2 cellular contexts compared by ENCODE assay signal in the genomic region with DNA sequence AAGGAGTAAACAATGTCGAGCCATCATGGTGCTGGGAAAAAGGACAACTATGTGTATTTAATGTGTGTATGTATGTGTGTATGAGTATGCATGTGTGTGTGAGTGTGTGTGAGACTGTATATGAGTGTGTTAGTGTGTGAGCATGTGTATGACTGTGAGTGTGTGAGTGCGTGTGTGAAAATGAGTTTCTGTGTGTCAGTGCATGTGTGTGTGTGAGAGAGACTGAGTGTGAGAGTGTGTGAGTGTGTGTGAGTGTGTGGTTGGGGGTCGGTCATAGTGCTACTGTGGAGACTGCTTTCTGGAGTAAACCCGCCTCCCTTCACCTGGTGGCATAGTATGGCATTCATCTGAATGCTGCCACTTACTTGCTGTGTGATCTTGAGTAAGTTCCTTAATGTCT.
TF ChIP-seq lines count a peak whose summit lies in the region.

No MANE protein-coding gene starts in this region.

TF ChIP-seq in GM12878, 131 proteins besides CTCF, POLR2A, EP300 and RAD21:
- TF ChIP-seq RB1 (IDR thresholded peaks at IDR 0.05; ENCODE audit: borderline replicate concordance) = no peak
- TF ChIP-seq, protein P1, sequence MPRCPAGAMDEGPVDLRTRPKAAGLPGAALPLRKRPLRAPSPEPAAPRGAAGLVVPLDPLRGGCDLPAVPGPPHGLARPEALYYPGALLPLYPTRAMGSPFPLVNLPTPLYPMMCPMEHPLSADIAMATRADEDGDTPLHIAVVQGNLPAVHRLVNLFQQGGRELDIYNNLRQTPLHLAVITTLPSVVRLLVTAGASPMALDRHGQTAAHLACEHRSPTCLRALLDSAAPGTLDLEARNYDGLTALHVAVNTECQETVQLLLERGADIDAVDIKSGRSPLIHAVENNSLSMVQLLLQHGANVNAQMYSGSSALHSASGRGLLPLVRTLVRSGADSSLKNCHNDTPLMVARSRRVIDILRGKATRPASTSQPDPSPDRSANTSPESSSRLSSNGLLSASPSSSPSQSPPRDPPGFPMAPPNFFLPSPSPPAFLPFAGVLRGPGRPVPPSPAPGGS (IDR thresholded peaks at IDR 0.05; ENCODE audit: borderline replicate concordance, insufficient read depth, low read depth, low read length, poor library complexity, severe bottlenecking) = peak; percentile 92
- TF ChIP-seq, protein P2, sequence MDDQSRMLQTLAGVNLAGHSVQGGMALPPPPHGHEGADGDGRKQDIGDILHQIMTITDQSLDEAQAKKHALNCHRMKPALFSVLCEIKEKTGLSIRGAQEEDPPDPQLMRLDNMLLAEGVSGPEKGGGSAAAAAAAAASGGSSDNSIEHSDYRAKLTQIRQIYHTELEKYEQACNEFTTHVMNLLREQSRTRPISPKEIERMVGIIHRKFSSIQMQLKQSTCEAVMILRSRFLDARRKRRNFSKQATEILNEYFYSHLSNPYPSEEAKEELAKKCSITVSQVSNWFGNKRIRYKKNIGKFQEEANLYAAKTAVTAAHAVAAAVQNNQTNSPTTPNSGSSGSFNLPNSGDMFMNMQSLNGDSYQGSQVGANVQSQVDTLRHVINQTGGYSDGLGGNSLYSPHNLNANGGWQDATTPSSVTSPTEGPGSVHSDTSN (IDR thresholded peaks at IDR 0.05; ENCODE audit: insufficient replicate concordance, low read depth, low read length) = peak; percentile 16

TF ChIP-seq in H1, 55 proteins besides CTCF, POLR2A, EP300 and RAD21:
- TF ChIP-seq, protein P3, sequence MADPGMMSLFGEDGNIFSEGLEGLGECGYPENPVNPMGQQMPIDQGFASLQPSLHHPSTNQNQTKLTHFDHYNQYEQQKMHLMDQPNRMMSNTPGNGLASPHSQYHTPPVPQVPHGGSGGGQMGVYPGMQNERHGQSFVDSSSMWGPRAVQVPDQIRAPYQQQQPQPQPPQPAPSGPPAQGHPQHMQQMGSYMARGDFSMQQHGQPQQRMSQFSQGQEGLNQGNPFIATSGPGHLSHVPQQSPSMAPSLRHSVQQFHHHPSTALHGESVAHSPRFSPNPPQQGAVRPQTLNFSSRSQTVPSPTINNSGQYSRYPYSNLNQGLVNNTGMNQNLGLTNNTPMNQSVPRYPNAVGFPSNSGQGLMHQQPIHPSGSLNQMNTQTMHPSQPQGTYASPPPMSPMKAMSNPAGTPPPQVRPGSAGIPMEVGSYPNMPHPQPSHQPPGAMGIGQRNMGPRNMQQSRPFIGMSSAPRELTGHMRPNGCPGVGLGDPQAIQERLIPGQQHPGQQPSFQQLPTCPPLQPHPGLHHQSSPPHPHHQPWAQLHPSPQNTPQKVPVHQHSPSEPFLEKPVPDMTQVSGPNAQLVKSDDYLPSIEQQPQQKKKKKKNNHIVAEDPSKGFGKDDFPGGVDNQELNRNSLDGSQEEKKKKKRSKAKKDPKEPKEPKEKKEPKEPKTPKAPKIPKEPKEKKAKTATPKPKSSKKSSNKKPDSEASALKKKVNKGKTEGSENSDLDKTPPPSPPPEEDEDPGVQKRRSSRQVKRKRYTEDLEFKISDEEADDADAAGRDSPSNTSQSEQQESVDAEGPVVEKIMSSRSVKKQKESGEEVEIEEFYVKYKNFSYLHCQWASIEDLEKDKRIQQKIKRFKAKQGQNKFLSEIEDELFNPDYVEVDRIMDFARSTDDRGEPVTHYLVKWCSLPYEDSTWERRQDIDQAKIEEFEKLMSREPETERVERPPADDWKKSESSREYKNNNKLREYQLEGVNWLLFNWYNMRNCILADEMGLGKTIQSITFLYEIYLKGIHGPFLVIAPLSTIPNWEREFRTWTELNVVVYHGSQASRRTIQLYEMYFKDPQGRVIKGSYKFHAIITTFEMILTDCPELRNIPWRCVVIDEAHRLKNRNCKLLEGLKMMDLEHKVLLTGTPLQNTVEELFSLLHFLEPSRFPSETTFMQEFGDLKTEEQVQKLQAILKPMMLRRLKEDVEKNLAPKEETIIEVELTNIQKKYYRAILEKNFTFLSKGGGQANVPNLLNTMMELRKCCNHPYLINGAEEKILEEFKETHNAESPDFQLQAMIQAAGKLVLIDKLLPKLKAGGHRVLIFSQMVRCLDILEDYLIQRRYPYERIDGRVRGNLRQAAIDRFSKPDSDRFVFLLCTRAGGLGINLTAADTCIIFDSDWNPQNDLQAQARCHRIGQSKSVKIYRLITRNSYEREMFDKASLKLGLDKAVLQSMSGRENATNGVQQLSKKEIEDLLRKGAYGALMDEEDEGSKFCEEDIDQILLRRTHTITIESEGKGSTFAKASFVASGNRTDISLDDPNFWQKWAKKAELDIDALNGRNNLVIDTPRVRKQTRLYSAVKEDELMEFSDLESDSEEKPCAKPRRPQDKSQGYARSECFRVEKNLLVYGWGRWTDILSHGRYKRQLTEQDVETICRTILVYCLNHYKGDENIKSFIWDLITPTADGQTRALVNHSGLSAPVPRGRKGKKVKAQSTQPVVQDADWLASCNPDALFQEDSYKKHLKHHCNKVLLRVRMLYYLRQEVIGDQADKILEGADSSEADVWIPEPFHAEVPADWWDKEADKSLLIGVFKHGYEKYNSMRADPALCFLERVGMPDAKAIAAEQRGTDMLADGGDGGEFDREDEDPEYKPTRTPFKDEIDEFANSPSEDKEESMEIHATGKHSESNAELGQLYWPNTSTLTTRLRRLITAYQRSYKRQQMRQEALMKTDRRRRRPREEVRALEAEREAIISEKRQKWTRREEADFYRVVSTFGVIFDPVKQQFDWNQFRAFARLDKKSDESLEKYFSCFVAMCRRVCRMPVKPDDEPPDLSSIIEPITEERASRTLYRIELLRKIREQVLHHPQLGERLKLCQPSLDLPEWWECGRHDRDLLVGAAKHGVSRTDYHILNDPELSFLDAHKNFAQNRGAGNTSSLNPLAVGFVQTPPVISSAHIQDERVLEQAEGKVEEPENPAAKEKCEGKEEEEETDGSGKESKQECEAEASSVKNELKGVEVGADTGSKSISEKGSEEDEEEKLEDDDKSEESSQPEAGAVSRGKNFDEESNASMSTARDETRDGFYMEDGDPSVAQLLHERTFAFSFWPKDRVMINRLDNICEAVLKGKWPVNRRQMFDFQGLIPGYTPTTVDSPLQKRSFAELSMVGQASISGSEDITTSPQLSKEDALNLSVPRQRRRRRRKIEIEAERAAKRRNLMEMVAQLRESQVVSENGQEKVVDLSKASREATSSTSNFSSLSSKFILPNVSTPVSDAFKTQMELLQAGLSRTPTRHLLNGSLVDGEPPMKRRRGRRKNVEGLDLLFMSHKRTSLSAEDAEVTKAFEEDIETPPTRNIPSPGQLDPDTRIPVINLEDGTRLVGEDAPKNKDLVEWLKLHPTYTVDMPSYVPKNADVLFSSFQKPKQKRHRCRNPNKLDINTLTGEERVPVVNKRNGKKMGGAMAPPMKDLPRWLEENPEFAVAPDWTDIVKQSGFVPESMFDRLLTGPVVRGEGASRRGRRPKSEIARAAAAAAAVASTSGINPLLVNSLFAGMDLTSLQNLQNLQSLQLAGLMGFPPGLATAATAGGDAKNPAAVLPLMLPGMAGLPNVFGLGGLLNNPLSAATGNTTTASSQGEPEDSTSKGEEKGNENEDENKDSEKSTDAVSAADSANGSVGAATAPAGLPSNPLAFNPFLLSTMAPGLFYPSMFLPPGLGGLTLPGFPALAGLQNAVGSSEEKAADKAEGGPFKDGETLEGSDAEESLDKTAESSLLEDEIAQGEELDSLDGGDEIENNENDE (IDR thresholded peaks at IDR 0.05; ENCODE audit: insufficient replicate concordance, low read length) = no peak
- TF ChIP-seq KDM1A (IDR thresholded peaks at IDR 0.05; ENCODE audit: borderline replicate concordance, low read length) (no peak), E2F6 (IDR thresholded peaks at IDR 0.05) (no peak), TAF1 (IDR thresholded peaks at IDR 0.05; ENCODE audit: low read depth, low read length) (no peak), POLR2AphosphoS5 (IDR thresholded peaks at IDR 0.05; ENCODE audit: low read depth, low read length) (no peak), CBX5 (IDR thresholded peaks at IDR 0.05; ENCODE audit: low read depth, low read length) (no peak), RNF2 (IDR thresholded peaks at IDR 0.05; ENCODE audit: borderline replicate concordance, low read depth, low read length, missing control alignments, poor library complexity, severe bottlenecking) (no peak), KDM5A (IDR thresholded peaks at IDR 0.05; ENCODE audit: low read length) (no peak), NRF1 (IDR thresholded peaks at IDR 0.05; ENCODE audit: low read depth, low read length) (no peak), RFX5 (IDR thresholded peaks at IDR 0.05; ENCODE audit: borderline replicate concordance, low read depth, low read length) (no peak), SRF (IDR thresholded peaks at IDR 0.05; ENCODE audit: low read depth, low read length) (no peak), CBX8 (IDR thresholded peaks at IDR 0.05; ENCODE audit: borderline replicate concordance, low read depth, low read length) (no peak), GTF2F1 (IDR thresholded peaks at IDR 0.05; ENCODE audit: borderline replicate concordance, low read depth, low read length) (no peak)
- TF ChIP-seq, protein P4, sequence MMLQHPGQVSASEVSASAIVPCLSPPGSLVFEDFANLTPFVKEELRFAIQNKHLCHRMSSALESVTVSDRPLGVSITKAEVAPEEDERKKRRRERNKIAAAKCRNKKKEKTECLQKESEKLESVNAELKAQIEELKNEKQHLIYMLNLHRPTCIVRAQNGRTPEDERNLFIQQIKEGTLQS (IDR thresholded peaks at IDR 0.05; ENCODE audit: insufficient read depth, low read depth, low read length) = no peak
